Comparison of ENCODE assay signal across 10 cellular contexts in the genomic region with DNA sequence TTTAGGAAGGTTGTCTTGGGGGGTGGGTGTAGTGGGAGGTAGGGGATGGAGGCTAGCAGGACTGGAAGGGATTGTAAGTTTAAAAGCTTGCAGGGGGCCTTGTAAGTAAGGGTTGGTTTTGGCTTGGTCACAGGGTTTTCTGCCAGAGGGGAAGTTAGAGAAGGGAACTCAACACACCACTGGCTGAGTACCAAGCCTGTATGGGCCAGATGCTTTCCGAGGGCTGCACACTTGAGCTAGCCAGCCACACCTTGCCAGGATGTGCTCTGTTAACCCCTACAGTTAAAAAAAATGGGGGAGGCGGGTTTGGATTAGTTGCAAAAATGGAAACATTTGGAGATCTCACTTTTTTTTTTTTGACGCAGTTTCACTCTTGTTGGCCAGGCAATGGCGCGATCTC. TPM values are rescaled to one million over a fixed set of nuclear protein-coding genes. Genes with fewer than 3 reads are reported as not detected.
DNase-seq lines count a peak whose midpoint lies in the region; ATAC-seq and TF ChIP-seq lines count a peak whose summit lies in the region.
"Had no signal": no experiment of that assay in that cellular context is flagged by ENCODE, and none has a peak within 500 bp of the region (broad histone marks: within the 10 kb centered on the region; RNA-seq: fewer than 3 reads in every experiment).

No MANE protein-coding gene starts in this region.

- H3K27ac ChIP-seq in lower lobe of right lung (no peak overlapping the region), SK-N-SH (ENCODE audit: low read depth in 2 of 2, low read length in 1 of 2) (no peak overlapping the region)

- H3K9me3 ChIP-seq in lower lobe of right lung: no peaks in the 10 kb centered on the region
- H3K9me3 ChIP-seq in SK-N-SH: no peaks in the 10 kb centered on the region

- POLR2A ChIA-PET in SK-N-SH (lab: Yijun Ruan, JAX): no interaction called here

- H3K4me2 ChIP-seq in SK-N-SH: no peak overlapping the region

- H2AFZ ChIP-seq in SK-N-SH (ENCODE audit: low read depth): no peak overlapping the region

- H3F3A ChIP-seq in SK-N-SH (replicated peaks; ENCODE audit: insufficient read depth): peaks cover 13% of the 10 kb centered on the region

- no peaks in the 10 kb centered on the region for H3K27me3 ChIP-seq in lower lobe of right lung (ENCODE audit: low read depth)
- no peaks in the 10 kb centered on the region for H3K27me3 ChIP-seq in SK-N-SH (ENCODE audit: insufficient read depth)

- CTCF ChIA-PET in SK-N-SH (lab: Yijun Ruan, JAX): interaction anchor here (0.6 to 1.1 kb wide), 5 partner anchors 8 to 1253 kb away, joined by 3 to 4 read pairs (median 3); no protein-coding TSS in a partner anchor

- intact Hi-C loops in lower lobe of right lung (cut with DNase I): no loop called here

- TF ChIP-seq CTCF in lower lobe of right lung (IDR thresholded peaks at IDR 0.05) (no peak), SK-N-SH (IDR thresholded peaks at IDR 0.05) (no peak)

- H3K36me3 ChIP-seq in lower lobe of right lung (peaks cover 25% of the 10 kb centered on the region), SK-N-SH (replicated peaks in 1 of 2; ENCODE audit: control insufficient read depth in 1 of 2, insufficient read depth in 2 of 2, low read length in 1 of 2) (peaks cover 24 to 27% of the 10 kb centered on the region in 2 experiments)

- H3K4me1 ChIP-seq in lower lobe of right lung (peaks cover 30% of the 10 kb centered on the region), SK-N-SH (ENCODE audit: control insufficient read depth in 1 of 2, insufficient read depth in 2 of 2, low read depth in 1 of 2, low read length in 1 of 2) (peaks cover 7 to 10% of the 10 kb centered on the region in 2 experiments; a peak in 2 of 4 replicates)

- no peak for ATAC-seq in lower lobe of right lung

- peaks cover 38% of the 10 kb centered on the region for H3K79me2 ChIP-seq in SK-N-SH (ENCODE audit: insufficient read depth)

- WGBS in SK-N-SH (ENCODE audit: low lambda C conversion rate): 92% methylated on average over 5 of the region's 5 CpGs

- TF ChIP-seq EP300 in SK-N-SH (IDR thresholded peaks at IDR 0.05; ENCODE audit: borderline replicate concordance in 1 of 2, low read depth in 1 of 2, low read length in 1 of 2): no peak

- no peaks in the 10 kb centered on the region for H3K9me2 ChIP-seq in SK-N-SH

- no peak overlapping the region for H3K9ac ChIP-seq in SK-N-SH

- no peak for TF ChIP-seq RAD21 in SK-N-SH (IDR thresholded peaks at IDR 0.05; ENCODE audit: low read length)

- peaks cover 34% of the 10 kb centered on the region for H4K20me1 ChIP-seq in SK-N-SH (ENCODE audit: insufficient read depth)

- H3K4me3 ChIP-seq in lower lobe of right lung (peak overlapping the region; percentile 94), SK-N-SH (ENCODE audit: low read depth in 2 of 2, low read length in 1 of 2) (no peak overlapping the region)

- DNase-seq in CD1c-positive myeloid dendritic cell (ENCODE audit: extremely low spot score) (peak; percentile 35), GM19238 (ENCODE audit: insufficient read length, low spot score) (peak; percentile 12), OCI-M1 (lab: John Stamatoyannopoulos, UW) (peak; percentile 33), lower lobe of right lung (no peak), cerebellum (ENCODE audit: low spot score) (no peak), NCI-H1436 treated with DMSO at 0.1 percent for 48 hours (lab: John Stamatoyannopoulos, UW) (no peak), SK-N-SH (no peak), mucosa of gallbladder (ENCODE audit: low spot score) (no peak)
- DNase-seq: activated CD8-positive, alpha-beta memory T cell treated with anti-CD3 and anti-CD28 coated beads, Interleukin-2, amount 50 U/mL, for 48 hours; effector CD8-positive, alpha-beta T cell had no signal

TF ChIP-seq in SK-N-SH, 30 proteins besides CTCF, POLR2A, EP300 and RAD21:
- no peak for TF ChIP-seq POLR2AphosphoS5 (IDR thresholded peaks at IDR 0.05; ENCODE audit: low read depth, low read length)
- TF ChIP-seq, protein P1, sequence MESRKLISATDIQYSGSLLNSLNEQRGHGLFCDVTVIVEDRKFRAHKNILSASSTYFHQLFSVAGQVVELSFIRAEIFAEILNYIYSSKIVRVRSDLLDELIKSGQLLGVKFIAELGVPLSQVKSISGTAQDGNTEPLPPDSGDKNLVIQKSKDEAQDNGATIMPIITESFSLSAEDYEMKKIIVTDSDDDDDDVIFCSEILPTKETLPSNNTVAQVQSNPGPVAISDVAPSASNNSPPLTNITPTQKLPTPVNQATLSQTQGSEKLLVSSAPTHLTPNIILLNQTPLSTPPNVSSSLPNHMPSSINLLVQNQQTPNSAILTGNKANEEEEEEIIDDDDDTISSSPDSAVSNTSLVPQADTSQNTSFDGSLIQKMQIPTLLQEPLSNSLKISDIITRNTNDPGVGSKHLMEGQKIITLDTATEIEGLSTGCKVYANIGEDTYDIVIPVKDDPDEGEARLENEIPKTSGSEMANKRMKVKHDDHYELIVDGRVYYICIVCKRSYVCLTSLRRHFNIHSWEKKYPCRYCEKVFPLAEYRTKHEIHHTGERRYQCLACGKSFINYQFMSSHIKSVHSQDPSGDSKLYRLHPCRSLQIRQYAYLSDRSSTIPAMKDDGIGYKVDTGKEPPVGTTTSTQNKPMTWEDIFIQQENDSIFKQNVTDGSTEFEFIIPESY (IDR thresholded peaks at IDR 0.05; ENCODE audit: borderline replicate concordance, low read depth): no peak
- TF ChIP-seq NRF1 (IDR thresholded peaks at IDR 0.05; ENCODE audit: low read depth, low read length): no peak
- TF ChIP-seq MEF2A (IDR thresholded peaks at IDR 0.05; ENCODE audit: borderline replicate concordance, low read depth): no peak
- no peak for TF ChIP-seq SIN3A (IDR thresholded peaks at IDR 0.05; ENCODE audit: borderline replicate concordance, low read depth, low read length)
- no peak for TF ChIP-seq GABPA (IDR thresholded peaks at IDR 0.05; ENCODE audit: low read depth)
- TF ChIP-seq, protein P2, sequence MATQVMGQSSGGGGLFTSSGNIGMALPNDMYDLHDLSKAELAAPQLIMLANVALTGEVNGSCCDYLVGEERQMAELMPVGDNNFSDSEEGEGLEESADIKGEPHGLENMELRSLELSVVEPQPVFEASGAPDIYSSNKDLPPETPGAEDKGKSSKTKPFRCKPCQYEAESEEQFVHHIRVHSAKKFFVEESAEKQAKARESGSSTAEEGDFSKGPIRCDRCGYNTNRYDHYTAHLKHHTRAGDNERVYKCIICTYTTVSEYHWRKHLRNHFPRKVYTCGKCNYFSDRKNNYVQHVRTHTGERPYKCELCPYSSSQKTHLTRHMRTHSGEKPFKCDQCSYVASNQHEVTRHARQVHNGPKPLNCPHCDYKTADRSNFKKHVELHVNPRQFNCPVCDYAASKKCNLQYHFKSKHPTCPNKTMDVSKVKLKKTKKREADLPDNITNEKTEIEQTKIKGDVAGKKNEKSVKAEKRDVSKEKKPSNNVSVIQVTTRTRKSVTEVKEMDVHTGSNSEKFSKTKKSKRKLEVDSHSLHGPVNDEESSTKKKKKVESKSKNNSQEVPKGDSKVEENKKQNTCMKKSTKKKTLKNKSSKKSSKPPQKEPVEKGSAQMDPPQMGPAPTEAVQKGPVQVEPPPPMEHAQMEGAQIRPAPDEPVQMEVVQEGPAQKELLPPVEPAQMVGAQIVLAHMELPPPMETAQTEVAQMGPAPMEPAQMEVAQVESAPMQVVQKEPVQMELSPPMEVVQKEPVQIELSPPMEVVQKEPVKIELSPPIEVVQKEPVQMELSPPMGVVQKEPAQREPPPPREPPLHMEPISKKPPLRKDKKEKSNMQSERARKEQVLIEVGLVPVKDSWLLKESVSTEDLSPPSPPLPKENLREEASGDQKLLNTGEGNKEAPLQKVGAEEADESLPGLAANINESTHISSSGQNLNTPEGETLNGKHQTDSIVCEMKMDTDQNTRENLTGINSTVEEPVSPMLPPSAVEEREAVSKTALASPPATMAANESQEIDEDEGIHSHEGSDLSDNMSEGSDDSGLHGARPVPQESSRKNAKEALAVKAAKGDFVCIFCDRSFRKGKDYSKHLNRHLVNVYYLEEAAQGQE (IDR thresholded peaks at IDR 0.05; ENCODE audit: low read depth, low read length): no peak

RNA-seq across cellular contexts. Expression of a gene that starts 1.2 kb away (rescaled TPM):
- total RNA-seq in lower lobe of right lung: 1,447 TPM
- 1,466 TPM for total RNA-seq in cerebellum
- 2,161 and 2,650 TPM in 2 replicates for polyA plus RNA-seq in SK-N-SH (2012; rRNA removed)
- polyA plus RNA-seq in SK-N-SH (2012; cell fraction: cytosol; rRNA removed): 3,674 and 5,275 TPM in 2 replicates
- polyA plus RNA-seq in SK-N-SH (2012; cell fraction: nucleus; rRNA removed): 478 and 580 TPM in 2 replicates
- 1,287 TPM for total RNA-seq in mucosa of gallbladder

Comparison
In these comparisons a context has a peak if more than half of its experiments do, and no peak if none do; other contexts are left out.
1. DNase-seq: peak in CD1c-positive myeloid dendritic cell (single experiment), GM19238 (single experiment) and OCI-M1 (single experiment); none in lower lobe of right lung (single experiment), cerebellum (single experiment), NCI-H1436 treated with DMSO at 0.1 percent for 48 hours (single experiment), SK-N-SH (single experiment) and mucosa of gallbladder (single experiment).